Comparison of ENCODE assay signal across 1 cellular context in the genomic region with DNA sequence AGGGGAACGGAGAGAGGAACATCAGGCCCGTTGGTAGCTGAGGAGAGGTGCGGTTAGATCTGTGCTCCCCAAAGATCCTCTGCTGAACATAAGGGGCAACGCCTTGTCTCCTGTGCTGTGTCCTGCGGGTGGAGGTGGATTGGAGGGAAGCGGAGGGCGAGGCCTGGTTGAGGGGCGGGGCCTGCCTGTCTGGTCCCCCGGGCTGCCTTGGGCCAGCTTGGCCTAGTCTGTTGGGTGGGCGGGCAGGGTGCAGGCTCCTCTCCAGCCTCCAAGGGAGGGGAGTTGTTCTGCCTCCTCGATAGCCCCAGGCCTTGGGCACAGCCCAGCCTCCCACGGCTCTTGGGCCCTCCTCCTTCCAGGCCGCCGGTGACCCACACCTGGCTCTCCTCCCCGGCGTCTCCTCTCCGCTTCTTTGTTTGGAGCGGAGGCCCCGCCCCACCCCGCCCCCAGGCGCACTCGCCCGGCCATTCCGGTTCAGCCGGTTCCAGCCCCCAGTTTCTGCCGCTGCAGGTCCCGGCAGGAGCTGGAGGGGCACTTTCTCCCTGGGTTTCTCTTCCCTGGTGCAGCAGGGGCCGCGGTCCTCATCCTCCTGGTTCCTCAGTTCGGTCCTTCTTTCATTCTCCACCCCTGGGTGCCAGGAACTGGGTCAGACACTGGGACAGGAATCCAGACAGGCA.
TF ChIP-seq lines count a peak whose summit lies in the region.

No MANE protein-coding gene starts in this region.

TF ChIP-seq in K562, 482 proteins besides CTCF, POLR2A, EP300 and RAD21 (continued from another document):
- TF ChIP-seq, protein P1, sequence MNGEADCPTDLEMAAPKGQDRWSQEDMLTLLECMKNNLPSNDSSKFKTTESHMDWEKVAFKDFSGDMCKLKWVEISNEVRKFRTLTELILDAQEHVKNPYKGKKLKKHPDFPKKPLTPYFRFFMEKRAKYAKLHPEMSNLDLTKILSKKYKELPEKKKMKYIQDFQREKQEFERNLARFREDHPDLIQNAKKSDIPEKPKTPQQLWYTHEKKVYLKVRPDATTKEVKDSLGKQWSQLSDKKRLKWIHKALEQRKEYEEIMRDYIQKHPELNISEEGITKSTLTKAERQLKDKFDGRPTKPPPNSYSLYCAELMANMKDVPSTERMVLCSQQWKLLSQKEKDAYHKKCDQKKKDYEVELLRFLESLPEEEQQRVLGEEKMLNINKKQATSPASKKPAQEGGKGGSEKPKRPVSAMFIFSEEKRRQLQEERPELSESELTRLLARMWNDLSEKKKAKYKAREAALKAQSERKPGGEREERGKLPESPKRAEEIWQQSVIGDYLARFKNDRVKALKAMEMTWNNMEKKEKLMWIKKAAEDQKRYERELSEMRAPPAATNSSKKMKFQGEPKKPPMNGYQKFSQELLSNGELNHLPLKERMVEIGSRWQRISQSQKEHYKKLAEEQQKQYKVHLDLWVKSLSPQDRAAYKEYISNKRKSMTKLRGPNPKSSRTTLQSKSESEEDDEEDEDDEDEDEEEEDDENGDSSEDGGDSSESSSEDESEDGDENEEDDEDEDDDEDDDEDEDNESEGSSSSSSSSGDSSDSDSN (IDR thresholded peaks at IDR 0.05; ENCODE audit: borderline replicate concordance in 1 of 2, low read depth in 2 of 2, low read length in 2 of 2), result peak in 1 of 2 experiments; percentile 39; a peak in 1 of 4 replicates
- peak; percentile 13; the same call in 1 of the 2 replicates for TF ChIP-seq KLF16 (IDR thresholded peaks at IDR 0.05)
- peak in 1 of 3 experiments; percentile 27 for TF ChIP-seq YY1 (IDR thresholded peaks at IDR 0.05; ENCODE audit: borderline replicate concordance in 1 of 3, control insufficient read depth in 1 of 3, extremely low read depth in 1 of 3, insufficient read depth in 3 of 3, insufficient read length in 1 of 3, insufficient replicate concordance in 2 of 3, low read depth in 1 of 3, low read length in 2 of 3)
- TF ChIP-seq, protein P2, sequence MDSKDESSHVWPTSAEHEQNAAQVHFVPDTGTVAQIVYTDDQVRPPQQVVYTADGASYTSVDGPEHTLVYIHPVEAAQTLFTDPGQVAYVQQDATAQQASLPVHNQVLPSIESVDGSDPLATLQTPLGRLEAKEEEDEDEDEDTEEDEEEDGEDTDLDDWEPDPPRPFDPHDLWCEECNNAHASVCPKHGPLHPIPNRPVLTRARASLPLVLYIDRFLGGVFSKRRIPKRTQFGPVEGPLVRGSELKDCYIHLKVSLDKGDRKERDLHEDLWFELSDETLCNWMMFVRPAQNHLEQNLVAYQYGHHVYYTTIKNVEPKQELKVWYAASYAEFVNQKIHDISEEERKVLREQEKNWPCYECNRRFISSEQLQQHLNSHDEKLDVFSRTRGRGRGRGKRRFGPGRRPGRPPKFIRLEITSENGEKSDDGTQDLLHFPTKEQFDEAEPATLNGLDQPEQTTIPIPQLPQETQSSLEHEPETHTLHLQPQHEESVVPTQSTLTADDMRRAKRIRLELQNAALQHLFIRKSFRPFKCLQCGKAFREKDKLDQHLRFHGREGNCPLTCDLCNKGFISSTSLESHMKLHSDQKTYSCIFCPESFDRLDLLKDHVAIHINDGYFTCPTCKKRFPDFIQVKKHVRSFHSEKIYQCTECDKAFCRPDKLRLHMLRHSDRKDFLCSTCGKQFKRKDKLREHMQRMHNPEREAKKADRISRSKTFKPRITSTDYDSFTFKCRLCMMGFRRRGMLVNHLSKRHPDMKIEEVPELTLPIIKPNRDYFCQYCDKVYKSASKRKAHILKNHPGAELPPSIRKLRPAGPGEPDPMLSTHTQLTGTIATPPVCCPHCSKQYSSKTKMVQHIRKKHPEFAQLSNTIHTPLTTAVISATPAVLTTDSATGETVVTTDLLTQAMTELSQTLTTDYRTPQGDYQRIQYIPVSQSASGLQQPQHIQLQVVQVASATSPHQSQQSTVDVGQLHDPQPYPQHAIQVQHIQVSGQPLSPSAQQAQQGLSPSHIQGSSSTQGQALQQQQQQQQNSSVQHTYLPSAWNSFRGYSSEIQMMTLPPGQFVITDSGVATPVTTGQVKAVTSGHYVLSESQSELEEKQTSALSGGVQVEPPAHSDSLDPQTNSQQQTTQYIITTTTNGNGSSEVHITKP (IDR thresholded peaks at IDR 0.05; ENCODE audit: partially characterized antibody), result peak; percentile 8
- TF ChIP-seq MAZ (CRISPR knock-in tag; conservative IDR thresholded peaks at IDR 0.05 in 1 of 2, IDR thresholded peaks at IDR 0.05 in 1 of 2), result peak in 1 of 2 experiments; percentile 29; a peak in 1 of 4 replicates
- no peak for TF ChIP-seq ZNF436 (CRISPR knock-in tag; IDR thresholded peaks at IDR 0.05)
- TF ChIP-seq, protein P3, sequence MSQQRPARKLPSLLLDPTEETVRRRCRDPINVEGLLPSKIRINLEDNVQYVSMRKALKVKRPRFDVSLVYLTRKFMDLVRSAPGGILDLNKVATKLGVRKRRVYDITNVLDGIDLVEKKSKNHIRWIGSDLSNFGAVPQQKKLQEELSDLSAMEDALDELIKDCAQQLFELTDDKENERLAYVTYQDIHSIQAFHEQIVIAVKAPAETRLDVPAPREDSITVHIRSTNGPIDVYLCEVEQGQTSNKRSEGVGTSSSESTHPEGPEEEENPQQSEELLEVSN (IDR thresholded peaks at IDR 0.05; ENCODE audit: borderline replicate concordance in 1 of 2, extremely low read depth in 1 of 2, insufficient read depth in 1 of 2, insufficient read length in 1 of 2, low read depth in 1 of 2, low read length in 1 of 2, poor library complexity in 1 of 2, severe bottlenecking in 1 of 2), result peak in 1 of 2 experiments; percentile 13
